ENCODE assay signal across 25 cellular contexts in genomic region chr16:2198283-2198682, GRCh38. TPM values are rescaled to one million over a fixed set of nuclear protein-coding genes. Genes with fewer than 3 reads are reported as not detected.
DNase-seq lines count a peak whose midpoint lies in the region; ATAC-seq and TF ChIP-seq lines count a peak whose summit lies in the region.
"Had no signal": no experiment of that assay in that cellular context is flagged by ENCODE, and none has a peak within 500 bp of the region (broad histone marks: within the 10 kb centered on the region; RNA-seq: fewer than 3 reads in every experiment).

No MANE protein-coding gene starts in this region.

- peaks cover 63% of the 10 kb centered on the region for H3K27me3 ChIP-seq in neural progenitor cell

- no peak overlapping the region for H3K27ac Mint-ChIP-seq in activated CD4-positive, alpha-beta T cell treated with anti-CD3 and anti-CD28 coated beads, Interleukin-2, amount 10 ng/mL, durations not matched to agents 24 days and 14 days
- H3K27ac Mint-ChIP-seq in WTC11 (no peak overlapping the region), endothelial cell (ENCODE audit: unreplicated experiment) (no peak overlapping the region), neural progenitor cell (no peak overlapping the region)

- no peaks in the 10 kb centered on the region for H3K36me3 ChIP-seq in neural progenitor cell
- H3K36me3 ChIP-seq: tibial nerve had no signal

- no peak overlapping the region for H3K4me2 ChIP-seq in neural progenitor cell

- peaks cover 14% of the 10 kb centered on the region for H3K4me1 ChIP-seq in neural progenitor cell

- H3K4me1 Mint-ChIP-seq in activated CD4-positive, alpha-beta T cell treated with anti-CD3 and anti-CD28 coated beads, Interleukin-2, amount 10 ng/mL, durations not matched to agents 24 days and 14 days: peaks cover 2% of the 10 kb centered on the region
- H3K4me1 Mint-ChIP-seq in WTC11: peaks cover 4% of the 10 kb centered on the region; the same call in 1 of the 2 replicates
- H3K4me1 Mint-ChIP-seq in endothelial cell (ENCODE audit: unreplicated experiment): peaks cover 2% of the 10 kb centered on the region
- peaks cover 8% of the 10 kb centered on the region for H3K4me1 Mint-ChIP-seq in neural progenitor cell

- no peak overlapping the region for H3K9ac ChIP-seq in neural progenitor cell

- TF ChIP-seq CTCF in WTC11 (IDR thresholded peaks at IDR 0.05) (no peak), endothelial cell (IDR thresholded peaks at IDR 0.05; ENCODE audit: unreplicated experiment) (no peak), neural progenitor cell (IDR thresholded peaks at IDR 0.05) (no peak)

- POLR2A ChIA-PET in WTC11 (lab: Charles Lee): no interaction called here

- H3K9me3 Mint-ChIP-seq in activated CD4-positive, alpha-beta T cell treated with anti-CD3 and anti-CD28 coated beads, Interleukin-2, amount 10 ng/mL, durations not matched to agents 24 days and 14 days: no peaks in the 10 kb centered on the region
- H3K9me3 Mint-ChIP-seq in WTC11 (no peaks in the 10 kb centered on the region), endothelial cell (ENCODE audit: unreplicated experiment) (no peaks in the 10 kb centered on the region), neural progenitor cell (no peaks in the 10 kb centered on the region)

- no peaks in the 10 kb centered on the region for H3K36me3 Mint-ChIP-seq in activated CD4-positive, alpha-beta T cell treated with anti-CD3 and anti-CD28 coated beads, Interleukin-2, amount 10 ng/mL, durations not matched to agents 24 days and 14 days (ENCODE audit: low read depth)
- H3K36me3 Mint-ChIP-seq in WTC11 (no peaks in the 10 kb centered on the region), endothelial cell (ENCODE audit: low read depth, unreplicated experiment) (peaks cover 4% of the 10 kb centered on the region), neural progenitor cell (no peaks in the 10 kb centered on the region)

- no peaks in the 10 kb centered on the region for H3K79me2 ChIP-seq in neural progenitor cell (ENCODE audit: low read depth)

- peak overlapping the region; percentile 26 for H3K4me3 Mint-ChIP-seq in activated CD4-positive, alpha-beta T cell treated with anti-CD3 and anti-CD28 coated beads, Interleukin-2, amount 10 ng/mL, durations not matched to agents 24 days and 14 days
- H3K4me3 Mint-ChIP-seq in WTC11: peak overlapping the region; percentile 59; the same call in 1 of the 2 replicates
- peak overlapping the region; percentile 74 for H3K4me3 Mint-ChIP-seq in endothelial cell (ENCODE audit: unreplicated experiment)
- H3K4me3 Mint-ChIP-seq in neural progenitor cell: peak overlapping the region; percentile 81

- no peak for ATAC-seq in WTC11
- ATAC-seq in HG03457 (IDR thresholded peaks at IDR 0.05; ENCODE audit: unreplicated experiment): no peak
- ATAC-seq: activated CD4-positive, CD25-positive, alpha-beta regulatory T cell treated with anti-CD3 and anti-CD28 coated beads, Interleukin-2, amount 50 U/mL, for 24 hours; K562; left colon had no signal

- H3K9me3 ChIP-seq in neural progenitor cell (ENCODE audit: low read depth): no peaks in the 10 kb centered on the region
- H3K9me3 ChIP-seq: tibial nerve had no signal

- intact Hi-C loops in activated CD4-positive, alpha-beta T cell treated with anti-CD3 and anti-CD28 coated beads, Interleukin-2, amount 10 ng/mL, durations not matched to agents 24 days and 14 days (cut with micrococcal nuclease): loop anchor here (10.0 kb wide), 1 partner anchor 227 kb away; the partner anchor contains the start of gene CCNF

- no peak overlapping the region for H2AFZ ChIP-seq in neural progenitor cell (replicated peaks)

- H3K4me3 ChIP-seq in neural progenitor cell: no peak overlapping the region
- H3K4me3 ChIP-seq: K562, skin epidermis, tibial nerve had no signal

- peaks cover 17% of the 10 kb centered on the region for H4K20me1 ChIP-seq in neural progenitor cell (ENCODE audit: low read depth)

- DNase-seq in activated CD4-positive, alpha-beta T cell treated with anti-CD3 and anti-CD28 coated beads, Interleukin-2, amount 10 ng/mL, durations not matched to agents 24 days and 14 days: no peak
- DNase-seq in activated CD4-positive, alpha-beta T cell treated with anti-CD3 and anti-CD28 coated beads for 4 hours: no peak
- no peak for DNase-seq in WTC11 (ENCODE audit: low spot score)
- DNase-seq in endothelial cell (ENCODE audit: low spot score): no peak
- no peak for DNase-seq in neural progenitor cell (ENCODE audit: low spot score)
- DNase-seq in DMS114 treated with DMSO at 0.1 percent for 48 hours (lab: John Stamatoyannopoulos, UW; ENCODE audit: unreplicated experiment): no peak
- DNase-seq in NCI-H1105 treated with DMSO at 0.1 percent for 48 hours (lab: John Stamatoyannopoulos, UW): no peak
- DNase-seq: activated naive CD4-positive, alpha-beta T cell treated with anti-CD3 and anti-CD28 coated beads, Interleukin-2, amount 50 U/mL, for 16 hours; activated T-cell treated with anti-CD3 and anti-CD28 coated beads for 4 hours; DMS53; hippocampal formation; left colon; NCI-H1105; NCI-H2029 treated with DMSO at 0.1 percent for 48 hours; NCI-H226; retina; SIG-M5; SW 1271 had no signal

- H3F3A ChIP-seq in neural progenitor cell (ENCODE audit: low read depth): peaks cover 26% of the 10 kb centered on the region

- CTCF ChIA-PET in WTC11 (lab: Charles Lee): no interaction called here

- H3K27me3 Mint-ChIP-seq in activated CD4-positive, alpha-beta T cell treated with anti-CD3 and anti-CD28 coated beads, Interleukin-2, amount 10 ng/mL, durations not matched to agents 24 days and 14 days: peaks cover 43% of the 10 kb centered on the region
- H3K27me3 Mint-ChIP-seq in WTC11 (ENCODE audit: low read depth) (peaks cover 51% of the 10 kb centered on the region), endothelial cell (ENCODE audit: unreplicated experiment) (peaks cover 19% of the 10 kb centered on the region), neural progenitor cell (ENCODE audit: insufficient read depth, low read depth) (peaks cover 17% of the 10 kb centered on the region)

- H3K27ac ChIP-seq in neural progenitor cell: no peak overlapping the region
- H3K27ac ChIP-seq: skin epidermis, tibial nerve had no signal

TF ChIP-seq in WTC11, 78 proteins besides CTCF, POLR2A, EP300 and RAD21 (continues in another document):
- no peak for TF ChIP-seq JAZF1 (CRISPR knock-in tag; IDR thresholded peaks at IDR 0.05)
- no peak for TF ChIP-seq CREB1 (CRISPR knock-in tag; IDR thresholded peaks at IDR 0.05)
- no peak for TF ChIP-seq ZNF317 (CRISPR knock-in tag; IDR thresholded peaks at IDR 0.05; ENCODE audit: borderline replicate concordance, low read depth)
- TF ChIP-seq ZNF671 (CRISPR knock-in tag; IDR thresholded peaks at IDR 0.05): no peak
- no peak for TF ChIP-seq IRF1 (CRISPR knock-in tag; IDR thresholded peaks at IDR 0.05)

RNA-seq across cellular contexts. Expression of gene CASKIN1, which starts 1.9 kb away (rescaled TPM):
- 2.2 and 2.3 TPM in 2 replicates for total RNA-seq in activated CD4-positive, alpha-beta T cell treated with anti-CD3 and anti-CD28 coated beads, Interleukin-2, amount 10 ng/mL, durations not matched to agents 24 days and 14 days
- 9.4 to 15.7 TPM (median 11.3 TPM) in 3 replicates for total RNA-seq in WTC11 (2021)
- 2.4 TPM for total RNA-seq in endothelial cell (ENCODE audit: unreplicated experiment)
- 1.6 and 9.0 TPM in 2 replicates for total RNA-seq in neural progenitor cell (ENCODE audit: low replicate concordance)
- total RNA-seq: M059J, osteoblast had no signal

RNA-seq across cellular contexts. Expression of gene MLST8, which starts 7.0 kb away (rescaled TPM):
- 65.2 and 70.3 TPM in 2 replicates for total RNA-seq in activated CD4-positive, alpha-beta T cell treated with anti-CD3 and anti-CD28 coated beads, Interleukin-2, amount 10 ng/mL, durations not matched to agents 24 days and 14 days
- 71.6 to 76.1 TPM (median 75.9 TPM) in 3 replicates for total RNA-seq in WTC11 (2021)
- 35.4 TPM for total RNA-seq in endothelial cell (ENCODE audit: unreplicated experiment)
- total RNA-seq in neural progenitor cell (ENCODE audit: low replicate concordance): 24.9 and 89.0 TPM in 2 replicates

RNA-seq across cellular contexts. Expression of gene BRICD5, which starts 12.4 kb away (rescaled TPM):
- 22.2 and 23.1 TPM in 2 replicates for total RNA-seq in activated CD4-positive, alpha-beta T cell treated with anti-CD3 and anti-CD28 coated beads, Interleukin-2, amount 10 ng/mL, durations not matched to agents 24 days and 14 days
- total RNA-seq in WTC11 (2021): 12.5 to 15.2 TPM (median 13.6 TPM) in 3 replicates
- total RNA-seq in endothelial cell (ENCODE audit: unreplicated experiment): 21.1 TPM
- 5.2 and 14.5 TPM in 2 replicates for total RNA-seq in neural progenitor cell (ENCODE audit: low replicate concordance)

RNA-seq across cellular contexts. Expression of gene PGP, which starts 16.4 kb away (rescaled TPM):
- 38.7 and 38.9 TPM in 2 replicates for total RNA-seq in activated CD4-positive, alpha-beta T cell treated with anti-CD3 and anti-CD28 coated beads, Interleukin-2, amount 10 ng/mL, durations not matched to agents 24 days and 14 days
- total RNA-seq in WTC11 (2021) (38.4 to 40.1 TPM (median 39.5 TPM) in 3 replicates), endothelial cell (ENCODE audit: unreplicated experiment) (31.5 TPM), neural progenitor cell (ENCODE audit: low replicate concordance) (13.3 and 42.9 TPM in 2 replicates)

RNA-seq across cellular contexts. Expression of gene E4F1, which starts 25.1 kb away (rescaled TPM):
- 33.4 and 34.7 TPM in 2 replicates for total RNA-seq in activated CD4-positive, alpha-beta T cell treated with anti-CD3 and anti-CD28 coated beads, Interleukin-2, amount 10 ng/mL, durations not matched to agents 24 days and 14 days
- total RNA-seq in WTC11 (2021) (27.2 to 34.4 TPM (median 27.8 TPM) in 3 replicates), endothelial cell (ENCODE audit: unreplicated experiment) (35.9 TPM), neural progenitor cell (ENCODE audit: low replicate concordance) (7.4 and 37.7 TPM in 2 replicates)

Comparison
In these comparisons a context has a peak if more than half of its experiments do, and no peak if none do; other contexts are left out.
1. H3K4me3 Mint-ChIP-seq: peak in every context shown above with its lines; median percentile 81 in neural progenitor cell; 74 in endothelial cell; 59 in WTC11; 26 in activated CD4-positive, alpha-beta T cell treated with anti-CD3 and anti-CD28 coated beads, Interleukin-2, amount 10 ng/mL, durations not matched to agents 24 days and 14 days.